In genomic region chr5:173777669-173778068, GRCh38 we compare ENCODE assay signal across 2 cellular contexts.
TF ChIP-seq lines count a peak whose summit lies in the region.

No MANE protein-coding gene starts in this region.

TF ChIP-seq in IMR-90, 13 proteins besides CTCF, POLR2A, EP300 and RAD21:
- TF ChIP-seq MAFK (IDR thresholded peaks at IDR 0.05; ENCODE audit: low read depth, low read length) (peak; percentile 82), MXI1 (IDR thresholded peaks at IDR 0.05; ENCODE audit: borderline replicate concordance, low read depth, low read length) (no peak)

TF ChIP-seq in H1, 55 proteins besides CTCF, POLR2A, EP300 and RAD21:
- TF ChIP-seq MAFK (IDR thresholded peaks at IDR 0.05; ENCODE audit: low read depth, low read length) (no peak), HDAC6 (IDR thresholded peaks at IDR 0.05; ENCODE audit: low read depth, low read length) (no peak), TAF7 (optimal IDR thresholded peaks at IDR 0.05; ENCODE audit: borderline replicate concordance, low read depth, low read length) (no peak), POLR2AphosphoS5 (IDR thresholded peaks at IDR 0.05; ENCODE audit: low read depth, low read length) (no peak), KDM1A (IDR thresholded peaks at IDR 0.05; ENCODE audit: borderline replicate concordance, low read length) (0 out of 2 replicates have a peak, but pooled peaks have one; percentile 12)
